In the genomic region with DNA sequence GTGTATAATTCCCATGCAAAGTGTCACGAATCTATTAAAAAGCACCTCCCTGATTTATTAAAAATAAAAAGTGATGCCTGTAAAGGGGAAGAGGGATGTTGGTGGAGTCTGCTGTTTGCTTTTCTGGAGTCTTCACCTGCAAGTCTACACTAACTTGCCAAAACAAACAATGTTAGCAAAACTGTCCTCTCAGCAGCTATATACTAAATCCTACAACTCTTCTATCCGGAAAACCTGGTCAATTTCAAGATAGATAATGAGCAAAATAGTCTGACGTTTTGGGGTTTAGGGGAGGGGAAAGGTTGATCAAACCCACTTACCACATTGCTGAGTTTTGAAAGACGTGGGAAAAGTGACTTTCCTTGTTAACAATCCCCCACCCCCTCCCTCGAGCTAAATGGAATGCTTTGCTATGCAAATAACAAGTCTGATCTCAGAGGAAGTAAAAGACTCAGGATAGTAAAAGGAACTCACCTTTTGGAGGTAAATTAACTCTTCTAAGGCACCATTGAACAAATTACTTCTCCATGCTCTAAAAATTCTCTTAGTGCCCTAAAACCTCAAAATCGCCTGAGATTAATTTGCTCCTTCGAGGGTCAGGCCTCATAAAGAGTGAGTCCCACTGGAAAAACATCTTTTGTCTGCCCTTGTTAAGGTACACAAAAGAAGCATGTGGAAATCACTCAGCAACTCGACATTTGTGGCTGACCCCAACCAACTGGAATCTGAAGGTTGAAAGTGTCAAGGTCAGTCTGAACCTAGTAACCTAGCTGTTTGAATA, we compare ENCODE assay signal across 1 cellular context.
TF ChIP-seq lines count a peak whose summit lies in the region.

No MANE protein-coding gene starts in this region.

TF ChIP-seq in HepG2, 621 proteins besides CTCF, POLR2A, EP300 and RAD21 (continued from another document and continues in another):
- TF ChIP-seq, protein P1, sequence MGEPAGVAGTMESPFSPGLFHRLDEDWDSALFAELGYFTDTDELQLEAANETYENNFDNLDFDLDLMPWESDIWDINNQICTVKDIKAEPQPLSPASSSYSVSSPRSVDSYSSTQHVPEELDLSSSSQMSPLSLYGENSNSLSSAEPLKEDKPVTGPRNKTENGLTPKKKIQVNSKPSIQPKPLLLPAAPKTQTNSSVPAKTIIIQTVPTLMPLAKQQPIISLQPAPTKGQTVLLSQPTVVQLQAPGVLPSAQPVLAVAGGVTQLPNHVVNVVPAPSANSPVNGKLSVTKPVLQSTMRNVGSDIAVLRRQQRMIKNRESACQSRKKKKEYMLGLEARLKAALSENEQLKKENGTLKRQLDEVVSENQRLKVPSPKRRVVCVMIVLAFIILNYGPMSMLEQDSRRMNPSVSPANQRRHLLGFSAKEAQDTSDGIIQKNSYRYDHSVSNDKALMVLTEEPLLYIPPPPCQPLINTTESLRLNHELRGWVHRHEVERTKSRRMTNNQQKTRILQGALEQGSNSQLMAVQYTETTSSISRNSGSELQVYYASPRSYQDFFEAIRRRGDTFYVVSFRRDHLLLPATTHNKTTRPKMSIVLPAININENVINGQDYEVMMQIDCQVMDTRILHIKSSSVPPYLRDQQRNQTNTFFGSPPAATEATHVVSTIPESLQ (CRISPR knock-in tag; conservative IDR thresholded peaks at IDR 0.05): no peak
- TF ChIP-seq ZNF556 (CRISPR knock-in tag; IDR thresholded peaks at IDR 0.05; ENCODE audit: borderline replicate concordance) (no peak), IKZF1 (IDR thresholded peaks at IDR 0.05) (no peak), ZNF234 (CRISPR knock-in tag; conservative IDR thresholded peaks at IDR 0.05) (no peak), MEIS2 (CRISPR knock-in tag; IDR thresholded peaks at IDR 0.05) (no peak), TOE1 (CRISPR knock-in tag; IDR thresholded peaks at IDR 0.05) (no peak), KDM5B (CRISPR knock-in tag; IDR thresholded peaks at IDR 0.05; ENCODE audit: borderline replicate concordance) (no peak), ZNF616 (CRISPR knock-in tag; IDR thresholded peaks at IDR 0.05; ENCODE audit: low read depth) (no peak), MYNN (CRISPR knock-in tag; IDR thresholded peaks at IDR 0.05; ENCODE audit: low read depth) (no peak), DPF2 (CRISPR knock-in tag; IDR thresholded peaks at IDR 0.05; ENCODE audit: borderline replicate concordance, low read depth) (no peak), SALL2 (CRISPR knock-in tag; IDR thresholded peaks at IDR 0.05) (no peak), ZNF619 (CRISPR knock-in tag; IDR thresholded peaks at IDR 0.05) (no peak), ARID2 (CRISPR knock-in tag; IDR thresholded peaks at IDR 0.05; ENCODE audit: borderline replicate concordance) (no peak), SMYD3 (CRISPR knock-in tag; IDR thresholded peaks at IDR 0.05) (no peak), ZNF160 (CRISPR knock-in tag; IDR thresholded peaks at IDR 0.05) (no peak), ZNF891 (CRISPR knock-in tag; IDR thresholded peaks at IDR 0.05) (no peak), ZNF121 (CRISPR knock-in tag; IDR thresholded peaks at IDR 0.05) (no peak), ZBTB8A (CRISPR knock-in tag; IDR thresholded peaks at IDR 0.05; ENCODE audit: borderline replicate concordance, low read depth) (no peak), ZNF549 (CRISPR knock-in tag; IDR thresholded peaks at IDR 0.05) (no peak), NONO (IDR thresholded peaks at IDR 0.05) (no peak), NONO (CRISPR knock-in tag; conservative IDR thresholded peaks at IDR 0.05) (no peak), SAP130 (CRISPR knock-in tag; IDR thresholded peaks at IDR 0.05; ENCODE audit: low read depth) (peak; percentile 48), DNMT3B (CRISPR knock-in tag; conservative IDR thresholded peaks at IDR 0.05) (no peak), SNAPC2 (CRISPR knock-in tag; IDR thresholded peaks at IDR 0.05) (0 out of 2 replicates have a peak, but pooled peaks have one; percentile 35), TGIF2 (CRISPR knock-in tag; IDR thresholded peaks at IDR 0.05) (no peak), ZNF839 (CRISPR knock-in tag; IDR thresholded peaks at IDR 0.05; ENCODE audit: borderline replicate concordance) (no peak), CBX1 (IDR thresholded peaks at IDR 0.05; ENCODE audit: low read depth) (no peak), GZF1 (CRISPR knock-in tag; IDR thresholded peaks at IDR 0.05) (no peak), STAG1 (CRISPR knock-in tag; IDR thresholded peaks at IDR 0.05) (peak; percentile 19; the same call in 1 of the 2 replicates), ZBTB21 (CRISPR knock-in tag; IDR thresholded peaks at IDR 0.05) (no peak), RBM39 (IDR thresholded peaks at IDR 0.05; ENCODE audit: low read depth, low read length, poor library complexity, severe bottlenecking) (no peak), SRF (IDR thresholded peaks at IDR 0.05; ENCODE audit: low read depth, low read length) (no peak), HNRNPLL (IDR thresholded peaks at IDR 0.05; ENCODE audit: low read depth, low read length, poor library complexity, severe bottlenecking) (no peak), ZNF547 (CRISPR knock-in tag; IDR thresholded peaks at IDR 0.05) (no peak)
- TF ChIP-seq, protein P2, sequence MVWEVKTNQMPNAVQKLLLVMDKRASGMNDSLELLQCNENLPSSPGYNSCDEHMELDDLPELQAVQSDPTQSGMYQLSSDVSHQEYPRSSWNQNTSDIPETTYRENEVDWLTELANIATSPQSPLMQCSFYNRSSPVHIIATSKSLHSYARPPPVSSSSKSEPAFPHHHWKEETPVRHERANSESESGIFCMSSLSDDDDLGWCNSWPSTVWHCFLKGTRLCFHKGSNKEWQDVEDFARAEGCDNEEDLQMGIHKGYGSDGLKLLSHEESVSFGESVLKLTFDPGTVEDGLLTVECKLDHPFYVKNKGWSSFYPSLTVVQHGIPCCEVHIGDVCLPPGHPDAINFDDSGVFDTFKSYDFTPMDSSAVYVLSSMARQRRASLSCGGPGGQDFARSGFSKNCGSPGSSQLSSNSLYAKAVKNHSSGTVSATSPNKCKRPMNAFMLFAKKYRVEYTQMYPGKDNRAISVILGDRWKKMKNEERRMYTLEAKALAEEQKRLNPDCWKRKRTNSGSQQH (CRISPR knock-in tag; IDR thresholded peaks at IDR 0.05; ENCODE audit: low read depth): no peak
- TF ChIP-seq, protein P3, sequence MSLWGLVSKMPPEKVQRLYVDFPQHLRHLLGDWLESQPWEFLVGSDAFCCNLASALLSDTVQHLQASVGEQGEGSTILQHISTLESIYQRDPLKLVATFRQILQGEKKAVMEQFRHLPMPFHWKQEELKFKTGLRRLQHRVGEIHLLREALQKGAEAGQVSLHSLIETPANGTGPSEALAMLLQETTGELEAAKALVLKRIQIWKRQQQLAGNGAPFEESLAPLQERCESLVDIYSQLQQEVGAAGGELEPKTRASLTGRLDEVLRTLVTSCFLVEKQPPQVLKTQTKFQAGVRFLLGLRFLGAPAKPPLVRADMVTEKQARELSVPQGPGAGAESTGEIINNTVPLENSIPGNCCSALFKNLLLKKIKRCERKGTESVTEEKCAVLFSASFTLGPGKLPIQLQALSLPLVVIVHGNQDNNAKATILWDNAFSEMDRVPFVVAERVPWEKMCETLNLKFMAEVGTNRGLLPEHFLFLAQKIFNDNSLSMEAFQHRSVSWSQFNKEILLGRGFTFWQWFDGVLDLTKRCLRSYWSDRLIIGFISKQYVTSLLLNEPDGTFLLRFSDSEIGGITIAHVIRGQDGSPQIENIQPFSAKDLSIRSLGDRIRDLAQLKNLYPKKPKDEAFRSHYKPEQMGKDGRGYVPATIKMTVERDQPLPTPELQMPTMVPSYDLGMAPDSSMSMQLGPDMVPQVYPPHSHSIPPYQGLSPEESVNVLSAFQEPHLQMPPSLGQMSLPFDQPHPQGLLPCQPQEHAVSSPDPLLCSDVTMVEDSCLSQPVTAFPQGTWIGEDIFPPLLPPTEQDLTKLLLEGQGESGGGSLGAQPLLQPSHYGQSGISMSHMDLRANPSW (CRISPR knock-in tag; IDR thresholded peaks at IDR 0.05; ENCODE audit: borderline replicate concordance): peak; percentile 43; the same call in 1 of the 2 replicates
- TF ChIP-seq, protein P4, sequence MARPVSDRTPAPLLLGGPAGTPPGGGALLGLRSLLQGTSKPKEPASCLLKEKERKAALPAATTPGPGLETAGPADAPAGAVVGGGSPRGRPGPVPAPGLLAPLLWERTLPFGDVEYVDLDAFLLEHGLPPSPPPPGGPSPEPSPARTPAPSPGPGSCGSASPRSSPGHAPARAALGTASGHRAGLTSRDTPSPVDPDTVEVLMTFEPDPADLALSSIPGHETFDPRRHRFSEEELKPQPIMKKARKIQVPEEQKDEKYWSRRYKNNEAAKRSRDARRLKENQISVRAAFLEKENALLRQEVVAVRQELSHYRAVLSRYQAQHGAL (CRISPR knock-in tag; IDR thresholded peaks at IDR 0.05; ENCODE audit: not compliant biosample characterization): no peak
- TF ChIP-seq, protein P5, sequence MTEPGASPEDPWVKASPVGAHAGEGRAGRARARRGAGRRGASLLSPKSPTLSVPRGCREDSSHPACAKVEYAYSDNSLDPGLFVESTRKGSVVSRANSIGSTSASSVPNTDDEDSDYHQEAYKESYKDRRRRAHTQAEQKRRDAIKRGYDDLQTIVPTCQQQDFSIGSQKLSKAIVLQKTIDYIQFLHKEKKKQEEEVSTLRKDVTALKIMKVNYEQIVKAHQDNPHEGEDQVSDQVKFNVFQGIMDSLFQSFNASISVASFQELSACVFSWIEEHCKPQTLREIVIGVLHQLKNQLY (CRISPR knock-in tag; IDR thresholded peaks at IDR 0.05): peak; percentile 69; the same call in 1 of the 2 replicates
- TF ChIP-seq, protein P6, sequence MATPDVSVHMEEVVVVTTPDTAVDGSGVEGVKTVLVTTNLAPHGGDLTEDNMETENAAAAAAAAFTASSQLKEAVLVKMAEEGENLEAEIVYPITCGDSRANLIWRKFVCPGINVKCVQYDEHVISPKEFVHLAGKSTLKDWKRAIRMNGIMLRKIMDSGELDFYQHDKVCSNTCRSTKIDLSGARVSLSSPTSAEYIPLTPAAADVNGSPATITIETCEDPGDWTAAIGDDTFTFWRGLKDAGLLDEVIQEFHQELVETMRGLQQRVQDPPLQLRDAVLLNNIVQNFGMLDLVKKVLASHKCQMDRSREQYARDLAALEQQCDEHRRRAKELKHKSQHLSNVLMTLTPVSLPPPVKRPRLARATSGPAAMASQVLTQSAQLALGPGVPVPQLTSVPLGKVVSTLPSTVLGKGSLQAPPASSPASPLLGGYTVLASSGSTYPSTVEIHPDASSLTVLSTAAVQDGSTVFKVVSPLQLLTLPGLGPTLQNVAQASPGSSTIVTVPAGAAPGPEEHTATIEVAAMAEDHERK (CRISPR knock-in tag; IDR thresholded peaks at IDR 0.05; ENCODE audit: low read depth): no peak
- TF ChIP-seq, protein P7, sequence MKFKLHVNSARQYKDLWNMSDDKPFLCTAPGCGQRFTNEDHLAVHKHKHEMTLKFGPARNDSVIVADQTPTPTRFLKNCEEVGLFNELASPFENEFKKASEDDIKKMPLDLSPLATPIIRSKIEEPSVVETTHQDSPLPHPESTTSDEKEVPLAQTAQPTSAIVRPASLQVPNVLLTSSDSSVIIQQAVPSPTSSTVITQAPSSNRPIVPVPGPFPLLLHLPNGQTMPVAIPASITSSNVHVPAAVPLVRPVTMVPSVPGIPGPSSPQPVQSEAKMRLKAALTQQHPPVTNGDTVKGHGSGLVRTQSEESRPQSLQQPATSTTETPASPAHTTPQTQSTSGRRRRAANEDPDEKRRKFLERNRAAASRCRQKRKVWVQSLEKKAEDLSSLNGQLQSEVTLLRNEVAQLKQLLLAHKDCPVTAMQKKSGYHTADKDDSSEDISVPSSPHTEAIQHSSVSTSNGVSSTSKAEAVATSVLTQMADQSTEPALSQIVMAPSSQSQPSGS (CRISPR knock-in tag; IDR thresholded peaks at IDR 0.05): 0 out of 2 replicates have a peak, but pooled peaks have one; percentile 50
- TF ChIP-seq, protein P8, sequence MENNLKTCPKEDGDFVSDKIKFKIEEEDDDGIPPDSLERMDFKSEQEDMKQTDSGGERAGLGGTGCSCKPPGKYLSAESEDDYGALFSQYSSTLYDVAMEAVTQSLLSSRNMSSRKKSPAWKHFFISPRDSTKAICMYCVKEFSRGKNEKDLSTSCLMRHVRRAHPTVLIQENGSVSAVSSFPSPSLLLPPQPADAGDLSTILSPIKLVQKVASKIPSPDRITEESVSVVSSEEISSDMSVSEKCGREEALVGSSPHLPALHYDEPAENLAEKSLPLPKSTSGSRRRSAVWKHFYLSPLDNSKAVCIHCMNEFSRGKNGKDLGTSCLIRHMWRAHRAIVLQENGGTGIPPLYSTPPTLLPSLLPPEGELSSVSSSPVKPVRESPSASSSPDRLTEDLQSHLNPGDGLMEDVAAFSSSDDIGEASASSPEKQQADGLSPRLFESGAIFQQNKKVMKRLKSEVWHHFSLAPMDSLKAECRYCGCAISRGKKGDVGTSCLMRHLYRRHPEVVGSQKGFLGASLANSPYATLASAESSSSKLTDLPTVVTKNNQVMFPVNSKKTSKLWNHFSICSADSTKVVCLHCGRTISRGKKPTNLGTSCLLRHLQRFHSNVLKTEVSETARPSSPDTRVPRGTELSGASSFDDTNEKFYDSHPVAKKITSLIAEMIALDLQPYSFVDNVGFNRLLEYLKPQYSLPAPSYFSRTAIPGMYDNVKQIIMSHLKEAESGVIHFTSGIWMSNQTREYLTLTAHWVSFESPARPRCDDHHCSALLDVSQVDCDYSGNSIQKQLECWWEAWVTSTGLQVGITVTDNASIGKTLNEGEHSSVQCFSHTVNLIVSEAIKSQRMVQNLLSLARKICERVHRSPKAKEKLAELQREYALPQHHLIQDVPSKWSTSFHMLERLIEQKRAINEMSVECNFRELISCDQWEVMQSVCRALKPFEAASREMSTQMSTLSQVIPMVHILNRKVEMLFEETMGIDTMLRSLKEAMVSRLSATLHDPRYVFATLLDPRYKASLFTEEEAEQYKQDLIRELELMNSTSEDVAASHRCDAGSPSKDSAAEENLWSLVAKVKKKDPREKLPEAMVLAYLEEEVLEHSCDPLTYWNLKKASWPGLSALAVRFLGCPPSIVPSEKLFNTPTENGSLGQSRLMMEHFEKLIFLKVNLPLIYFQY (CRISPR knock-in tag; IDR thresholded peaks at IDR 0.05; ENCODE audit: borderline replicate concordance): no peak
- TF ChIP-seq, protein P9, sequence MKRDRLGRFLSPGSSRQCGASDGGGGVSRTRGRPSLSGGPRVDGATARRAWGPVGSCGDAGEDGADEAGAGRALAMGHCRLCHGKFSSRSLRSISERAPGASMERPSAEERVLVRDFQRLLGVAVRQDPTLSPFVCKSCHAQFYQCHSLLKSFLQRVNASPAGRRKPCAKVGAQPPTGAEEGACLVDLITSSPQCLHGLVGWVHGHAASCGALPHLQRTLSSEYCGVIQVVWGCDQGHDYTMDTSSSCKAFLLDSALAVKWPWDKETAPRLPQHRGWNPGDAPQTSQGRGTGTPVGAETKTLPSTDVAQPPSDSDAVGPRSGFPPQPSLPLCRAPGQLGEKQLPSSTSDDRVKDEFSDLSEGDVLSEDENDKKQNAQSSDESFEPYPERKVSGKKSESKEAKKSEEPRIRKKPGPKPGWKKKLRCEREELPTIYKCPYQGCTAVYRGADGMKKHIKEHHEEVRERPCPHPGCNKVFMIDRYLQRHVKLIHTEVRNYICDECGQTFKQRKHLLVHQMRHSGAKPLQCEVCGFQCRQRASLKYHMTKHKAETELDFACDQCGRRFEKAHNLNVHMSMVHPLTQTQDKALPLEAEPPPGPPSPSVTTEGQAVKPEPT (CRISPR knock-in tag; IDR thresholded peaks at IDR 0.05; ENCODE audit: low read depth): no peak
- TF ChIP-seq, protein P10, sequence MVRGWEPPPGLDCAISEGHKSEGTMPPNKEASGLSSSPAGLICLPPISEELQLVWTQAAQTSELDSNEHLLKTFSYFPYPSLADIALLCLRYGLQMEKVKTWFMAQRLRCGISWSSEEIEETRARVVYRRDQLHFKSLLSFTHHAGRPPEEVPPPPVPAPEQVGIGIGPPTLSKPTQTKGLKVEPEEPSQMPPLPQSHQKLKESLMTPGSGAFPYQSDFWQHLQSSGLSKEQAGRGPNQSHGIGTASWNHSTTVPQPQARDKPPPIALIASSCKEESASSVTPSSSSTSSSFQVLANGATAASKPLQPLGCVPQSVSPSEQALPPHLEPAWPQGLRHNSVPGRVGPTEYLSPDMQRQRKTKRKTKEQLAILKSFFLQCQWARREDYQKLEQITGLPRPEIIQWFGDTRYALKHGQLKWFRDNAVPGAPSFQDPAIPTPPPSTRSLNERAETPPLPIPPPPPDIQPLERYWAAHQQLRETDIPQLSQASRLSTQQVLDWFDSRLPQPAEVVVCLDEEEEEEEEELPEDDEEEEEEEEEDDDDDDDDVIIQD (CRISPR knock-in tag; IDR thresholded peaks at IDR 0.05; ENCODE audit: low read depth): peak; percentile 70
